Comparison of ENCODE assay signal across 8 cellular contexts in genomic region chr12:109020750-109021380, GRCh38. TPM values are rescaled to one million over a fixed set of nuclear protein-coding genes. Genes with fewer than 3 reads are reported as not detected.
DNase-seq lines count a peak whose midpoint lies in the region; ATAC-seq and TF ChIP-seq lines count a peak whose summit lies in the region.

Gene SVOP (minus strand): TSS chr12:109021068. CDS start chr12:109020868, 200 bp downstream.

- peak; percentile 18 for DNase-seq in AG09319 (ENCODE audit: extremely low read depth, low read depth)
- DNase-seq in HL-60 (ENCODE audit: low read depth in 1 of 2, low spot score in 1 of 2): peak; percentile 37 to 42
- peak; percentile 69 for DNase-seq in NCI-H526 treated with DMSO at 0.1 percent for 48 hours (lab: John Stamatoyannopoulos, UW)
- DNase-seq in activated T-cell treated with anti-CD3 and anti-CD28 coated beads for 24 hours (ENCODE audit: low read depth): peak; percentile 10
- DNase-seq in fibroblast of lung (ENCODE audit: low read depth in 2 of 2): peak; percentile 76 to 80
- peak; percentile 83 for DNase-seq in mucosa of gallbladder (ENCODE audit: low spot score)

- H3K9me3 ChIP-seq in fibroblast of lung (ENCODE audit: control insufficient read depth, insufficient read depth, low read depth, low read length) (no peaks in the 10 kb centered on the region), subcutaneous abdominal adipose tissue (ENCODE audit: control insufficient read depth in 5 of 5, low read length in 5 of 5) (no peaks in the 10 kb centered on the region)

- H3K4me3 ChIP-seq in HL-60 (replicated peaks; ENCODE audit: insufficient read depth, low read length): no peak within 1 kb of the TSS
- peak within 1 kb of the TSS in 1 of 4 experiments; percentile 10 for H3K4me3 ChIP-seq in fibroblast of lung (replicated peaks in 1 of 4; ENCODE audit: control extremely low read depth in 1 of 4, insufficient read depth in 1 of 4, low read depth in 3 of 4, low read length in 4 of 4)
- H3K4me3 ChIP-seq in subcutaneous abdominal adipose tissue (ENCODE audit: low read depth in 1 of 5, low read length in 5 of 5): peak within 1 kb of the TSS in 4 of 5 donors; percentile 4 to 42 (median 22)

- no peak within 1 kb of the TSS for H2AFZ ChIP-seq in fibroblast of lung (ENCODE audit: low read length)

- H3K27ac ChIP-seq in HL-60 (replicated peaks): no peak within 1 kb of the TSS
- no peak within 1 kb of the TSS for H3K27ac ChIP-seq in fibroblast of lung (ENCODE audit: insufficient read depth, low read length)
- no peak within 1 kb of the TSS for H3K27ac ChIP-seq in subcutaneous abdominal adipose tissue (ENCODE audit: low read depth, low read length)

- H3K79me2 ChIP-seq in fibroblast of lung (ENCODE audit: control insufficient read depth, insufficient read depth, low read length): no peaks in the 10 kb centered on the region

- H3K4me2 ChIP-seq in fibroblast of lung (ENCODE audit: extremely low read depth, insufficient read depth, low read length): peak within 1 kb of the TSS; percentile 34

- H3K36me3 ChIP-seq in fibroblast of lung (ENCODE audit: control insufficient read depth, insufficient read depth, low read length) (no peaks in the 10 kb centered on the region), subcutaneous abdominal adipose tissue (ENCODE audit: control insufficient read depth in 5 of 5, insufficient read depth in 5 of 5, low read length in 5 of 5) (no peaks in the 10 kb centered on the region)

- H4K20me1 ChIP-seq in fibroblast of lung (ENCODE audit: control insufficient read depth, extremely low read depth, insufficient read depth, low read length): no peaks in the 10 kb centered on the region

- no peak for ATAC-seq in GM19395 (IDR thresholded peaks at IDR 0.05; ENCODE audit: unreplicated experiment)

- H3K4me1 ChIP-seq in fibroblast of lung (ENCODE audit: control insufficient read depth, extremely low read depth, insufficient read depth, low read length): no peaks in the 10 kb centered on the region
- H3K4me1 ChIP-seq in subcutaneous abdominal adipose tissue (ENCODE audit: control insufficient read depth in 5 of 5, insufficient read depth in 5 of 5, low read length in 5 of 5): peaks cover 0 to 8% (median 5%) of the 10 kb centered on the region in 5 donors

- H3K9ac ChIP-seq in fibroblast of lung (ENCODE audit: insufficient read depth, low read length): no peak within 1 kb of the TSS
- no peak within 1 kb of the TSS for H3K9ac ChIP-seq in subcutaneous abdominal adipose tissue (ENCODE audit: low read length in 5 of 5)

- H3K27me3 ChIP-seq in HL-60 (ENCODE audit: insufficient read depth, poor library complexity, severe bottlenecking) (peaks cover 20% of the 10 kb centered on the region), fibroblast of lung (ENCODE audit: control insufficient read depth, insufficient read depth, low read length) (no peaks in the 10 kb centered on the region), subcutaneous abdominal adipose tissue (ENCODE audit: control insufficient read depth in 5 of 5, insufficient read depth in 4 of 5, low read length in 5 of 5) (no peaks in the 10 kb centered on the region)

- TF ChIP-seq CTCF in AG09319 (IDR thresholded peaks at IDR 0.05; ENCODE audit: low read depth, low read length) (no peak), HL-60 (IDR thresholded peaks at IDR 0.05; ENCODE audit: insufficient read depth, low read length) (no peak), fibroblast of lung (conservative IDR thresholded peaks at IDR 0.05 in 1 of 2, IDR thresholded peaks at IDR 0.05 in 1 of 2; ENCODE audit: low read depth in 1 of 2, low read length in 2 of 2) (no peak)

RNA-seq across cellular contexts. Expression of gene SVOP, which starts in this region (rescaled TPM):
- not detected in 2 replicates for total RNA-seq in fibroblast of lung
- not detected in 2 replicates for polyA plus RNA-seq in fibroblast of lung
- not detected in 2 replicates for polyA plus RNA-seq in fibroblast of lung (2012)
- polyA minus RNA-seq in fibroblast of lung (ENCODE audit: low replicate concordance): not detected in 2 replicates
- 0.03 TPM for total RNA-seq in mucosa of gallbladder

Comparison
In these comparisons a context has a peak if more than half of its experiments do, and no peak if none do; other contexts are left out.
1. Peak in DNase-seq and H3K4me2 ChIP-seq in fibroblast of lung; RNA of the gene not detected or under 1 TPM.
2. Peak in DNase-seq in mucosa of gallbladder; RNA of the gene not detected or under 1 TPM.
3. DNase-seq: peak in every context shown above with its lines; median percentile 83 in mucosa of gallbladder; 78 in fibroblast of lung; 69 in NCI-H526 treated with DMSO at 0.1 percent for 48 hours; 40 in HL-60; 18 in AG09319; 10 in activated T-cell treated with anti-CD3 and anti-CD28 coated beads for 24 hours.